ENCODE assay signal across 20 cellular contexts in genomic region chr10:133225707-133226191, GRCh38. TPM values are rescaled to one million over a fixed set of nuclear protein-coding genes. Genes with fewer than 3 reads are reported as not detected.
DNase-seq lines count a peak whose midpoint lies in the region; ATAC-seq and TF ChIP-seq lines count a peak whose summit lies in the region.
"Had no signal": no experiment of that assay in that cellular context is flagged by ENCODE, and none has a peak within 500 bp of the region (broad histone marks: within the 10 kb centered on the region; RNA-seq: fewer than 3 reads in every experiment).

No MANE protein-coding gene starts in this region.

- H3K9me3 ChIP-seq in mammary epithelial cell (replicated peaks; ENCODE audit: insufficient read depth, low read length) (no peaks in the 10 kb centered on the region), breast epithelium (no peaks in the 10 kb centered on the region)
- H3K9me3 ChIP-seq: SJCRH30 had no signal

- WGBS in mammary epithelial cell (ENCODE audit: low coverage, missing lambda C conversion rate), result 74% methylated on average over 10 of the region's 23 CpGs

- peaks cover 33% of the 10 kb centered on the region for H3K27me3 Mint-ChIP-seq in activated CD8-positive, alpha-beta T cell treated with anti-CD3 and anti-CD28 coated beads for 36 hours
- H3K27me3 Mint-ChIP-seq in memory B cell, result peaks cover 26% of the 10 kb centered on the region
- H3K27me3 Mint-ChIP-seq in stimulated activated naive CD8-positive, alpha-beta T cell treated with anti-CD3 and anti-CD28 coated beads, Interleukin-15, amount 100 ng/mL, for 72 hours, result peaks cover 80% of the 10 kb centered on the region

- intact Hi-C loops in mammary epithelial cell (cut with micrococcal nuclease), result loop anchor here (5.0 kb wide), 1 partner anchor 83 kb away; no protein-coding TSS in a partner anchor
- intact Hi-C loops in breast epithelium (cut with DNase I; ENCODE audit: low total_unique reads), result no loop called here
- intact Hi-C loops in activated CD8-positive, alpha-beta T cell treated with anti-CD3 and anti-CD28 coated beads for 36 hours (cut with micrococcal nuclease), result no loop called here

- H3K9ac ChIP-seq in mammary epithelial cell (ENCODE audit: insufficient read depth, low read length), result no peak overlapping the region

- no peak for TF ChIP-seq POLR2A in breast epithelium (IDR thresholded peaks at IDR 0.05)
- TF ChIP-seq POLR2A in erythroblast (IDR thresholded peaks at IDR 0.05; ENCODE audit: low read length), result no peak

- H3K9me3 Mint-ChIP-seq in activated CD8-positive, alpha-beta T cell treated with anti-CD3 and anti-CD28 coated beads for 36 hours, result no peaks in the 10 kb centered on the region
- H3K9me3 Mint-ChIP-seq in memory B cell, result no peaks in the 10 kb centered on the region
- H3K9me3 Mint-ChIP-seq in stimulated activated naive CD8-positive, alpha-beta T cell treated with anti-CD3 and anti-CD28 coated beads, Interleukin-15, amount 100 ng/mL, for 72 hours, result no peaks in the 10 kb centered on the region
- H3K9me3 Mint-ChIP-seq: activated naive CD4-positive, alpha-beta T cell treated with anti-CD3 and anti-CD28 coated beads, Interleukin-2, amount 50 U/mL, for 24 hours had no signal

- POLR2A ChIA-PET in activated CD8-positive, alpha-beta T cell treated with anti-CD3 and anti-CD28 coated beads for 36 hours (lab: Charles Lee), result interaction anchor here (1.2 kb wide), 1 partner anchor 11 kb away, joined by 4 read pairs; no protein-coding TSS in a partner anchor

- H2AFZ ChIP-seq in mammary epithelial cell (ENCODE audit: low read depth, low read length), result peak overlapping the region; percentile 64
- H2AFZ ChIP-seq: hepatocyte had no signal

- H3K27me3 ChIP-seq in mammary epithelial cell (ENCODE audit: insufficient read depth, low read length) (peaks cover 13% of the 10 kb centered on the region), breast epithelium (peaks cover 0 to 56% of the 10 kb centered on the region in 2 donors)
- H3K27me3 ChIP-seq: SJCRH30 had no signal

- H3K4me3 ChIP-seq in mammary epithelial cell (replicated peaks in 1 of 3; ENCODE audit: insufficient read depth in 1 of 3, low read depth in 2 of 3, low read length in 3 of 3) (no peak overlapping the region), breast epithelium (no peak overlapping the region)
- H3K4me3 ChIP-seq: hepatocyte, SJCRH30 had no signal

- peak; percentile 73 for ATAC-seq in activated CD8-positive, alpha-beta T cell treated with anti-CD3 and anti-CD28 coated beads for 36 hours
- ATAC-seq in memory B cell (ENCODE audit: low read depth), result peak; percentile 12
- ATAC-seq in stimulated activated naive CD8-positive, alpha-beta T cell treated with anti-CD3 and anti-CD28 coated beads, Interleukin-15, amount 100 ng/mL, for 72 hours, result peak; percentile 68
- ATAC-seq in HG03354 (IDR thresholded peaks at IDR 0.05; ENCODE audit: poor library complexity, severe bottlenecking, unreplicated experiment), result no peak
- ATAC-seq in GM19324 (IDR thresholded peaks at IDR 0.05; ENCODE audit: low FRiP score, unreplicated experiment), result no peak

- H3K27ac ChIP-seq in mammary epithelial cell (ENCODE audit: insufficient read depth, low read depth, low read length) (no peak overlapping the region), breast epithelium (no peak overlapping the region)
- H3K27ac ChIP-seq: hepatocyte, SJCRH30 had no signal

- H3K36me3 ChIP-seq in mammary epithelial cell (ENCODE audit: insufficient read depth, low read length), result no peaks in the 10 kb centered on the region
- no peaks in the 10 kb centered on the region for H3K36me3 ChIP-seq in breast epithelium
- H3K36me3 ChIP-seq: SJCRH30 had no signal

- no peak for TF ChIP-seq CTCF in mammary epithelial cell (conservative IDR thresholded peaks at IDR 0.05 in 1 of 2, IDR thresholded peaks at IDR 0.05 in 1 of 2; ENCODE audit: extremely low read depth in 1 of 2, insufficient read depth in 1 of 2, low read depth in 1 of 2, low read length in 2 of 2)
- no peak for TF ChIP-seq CTCF in breast epithelium (IDR thresholded peaks at IDR 0.05)
- no peak for TF ChIP-seq CTCF in activated CD8-positive, alpha-beta T cell treated with anti-CD3 and anti-CD28 coated beads for 36 hours (IDR thresholded peaks at IDR 0.05)

- H3K4me1 ChIP-seq in mammary epithelial cell (ENCODE audit: insufficient read depth, low read length), result peaks cover 5% of the 10 kb centered on the region
- peaks cover 0 to 4% of the 10 kb centered on the region in 2 donors for H3K4me1 ChIP-seq in breast epithelium
- H3K4me1 ChIP-seq: SJCRH30 had no signal

- H3K4me2 ChIP-seq in mammary epithelial cell (ENCODE audit: insufficient read depth, low read depth, low read length), result no peak overlapping the region
- H3K4me2 ChIP-seq: hepatocyte had no signal

- H3K36me3 Mint-ChIP-seq in activated CD8-positive, alpha-beta T cell treated with anti-CD3 and anti-CD28 coated beads for 36 hours (ENCODE audit: low read depth), result no peaks in the 10 kb centered on the region
- H3K36me3 Mint-ChIP-seq in memory B cell, result no peaks in the 10 kb centered on the region
- H3K36me3 Mint-ChIP-seq: activated naive CD4-positive, alpha-beta T cell treated with anti-CD3 and anti-CD28 coated beads, Interleukin-2, amount 50 U/mL, for 24 hours had no signal

- H3K4me1 Mint-ChIP-seq in activated CD8-positive, alpha-beta T cell treated with anti-CD3 and anti-CD28 coated beads for 36 hours (ENCODE audit: low read depth), result peaks cover 21% of the 10 kb centered on the region
- H3K4me1 Mint-ChIP-seq in memory B cell, result peaks cover 7% of the 10 kb centered on the region
- H3K4me1 Mint-ChIP-seq in stimulated activated naive CD8-positive, alpha-beta T cell treated with anti-CD3 and anti-CD28 coated beads, Interleukin-15, amount 100 ng/mL, for 72 hours, result peaks cover 33% of the 10 kb centered on the region

- peaks cover 2% of the 10 kb centered on the region for H4K20me1 ChIP-seq in mammary epithelial cell (ENCODE audit: insufficient read depth, low read length)

- dilution Hi-C loops in mammary epithelial cell (cut with HindIII; ENCODE audit: low sequenced_read_pairs), result no loop called here

- in situ Hi-C loops in mammary epithelial cell (cut with MboI; ENCODE audit: low sequenced_read_pairs in 2 of 2), result loop anchor here in 1 of 2 donors (25.0 kb wide), 1 partner anchor 563 kb away; no protein-coding TSS in a partner anchor

- DNase-seq in mammary epithelial cell (no peak), breast epithelium (ENCODE audit: low spot score in 2 of 2) (no peak), memory B cell (ENCODE audit: low spot score in 2 of 2) (no peak), erythroblast (lab: John Stamatoyannopoulos, UW) (no peak)
- peak; percentile 73 for DNase-seq in activated CD8-positive, alpha-beta T cell treated with anti-CD3 and anti-CD28 coated beads for 36 hours
- DNase-seq in stimulated activated naive CD8-positive, alpha-beta T cell treated with anti-CD3 and anti-CD28 coated beads, Interleukin-15, amount 100 ng/mL, for 72 hours, result peak in 1 of 2 donors; percentile 27
- DNase-seq: activated CD8-positive, alpha-beta memory T cell treated with anti-CD3 and anti-CD28 coated beads for 24 hours; effector CD8-positive, alpha-beta T cell; Kasumi-1; NCI-H1694; NCI-H345; SJCRH30; stimulated activated CD4-positive, alpha-beta T cell treated with anti-CD3 and anti-CD28 coated beads, Interleukin-15, amount 100 ng/mL, for 24 hours; T-helper 9 cell had no signal

- H3K27ac Mint-ChIP-seq in activated CD8-positive, alpha-beta T cell treated with anti-CD3 and anti-CD28 coated beads for 36 hours, result peak overlapping the region; percentile 55
- H3K27ac Mint-ChIP-seq in memory B cell, result no peak overlapping the region
- peak overlapping the region; percentile 57 to 89 for H3K27ac Mint-ChIP-seq in stimulated activated naive CD8-positive, alpha-beta T cell treated with anti-CD3 and anti-CD28 coated beads, Interleukin-15, amount 100 ng/mL, for 72 hours
- H3K27ac Mint-ChIP-seq: activated naive CD4-positive, alpha-beta T cell treated with anti-CD3 and anti-CD28 coated beads, Interleukin-2, amount 50 U/mL, for 24 hours; progenitor cell of endocrine pancreas had no signal

- H3K4me3 Mint-ChIP-seq in activated CD8-positive, alpha-beta T cell treated with anti-CD3 and anti-CD28 coated beads for 36 hours, result peak overlapping the region; percentile 20
- H3K4me3 Mint-ChIP-seq in memory B cell, result peak overlapping the region; percentile 22
- H3K4me3 Mint-ChIP-seq in stimulated activated naive CD8-positive, alpha-beta T cell treated with anti-CD3 and anti-CD28 coated beads, Interleukin-15, amount 100 ng/mL, for 72 hours, result peak overlapping the region; percentile 64 to 83
- H3K4me3 Mint-ChIP-seq: activated naive CD4-positive, alpha-beta T cell treated with anti-CD3 and anti-CD28 coated beads, Interleukin-2, amount 50 U/mL, for 24 hours had no signal

- no peaks in the 10 kb centered on the region for H3K79me2 ChIP-seq in mammary epithelial cell (ENCODE audit: insufficient read depth, low read length)
- H3K79me2 ChIP-seq: hepatocyte had no signal

- CTCF ChIA-PET in mammary epithelial cell (lab: Charles Lee; ENCODE audit: low non-redundant PET), result no interaction called here
- CTCF ChIA-PET in activated CD8-positive, alpha-beta T cell treated with anti-CD3 and anti-CD28 coated beads for 36 hours (lab: Charles Lee), result interaction anchor here (0.9 to 2.1 kb wide), 6 partner anchors 32 to 93 kb away, joined by 3 to 6 read pairs (median 4); no protein-coding TSS in a partner anchor

- no TSS peak for BruUV-seq in mammary epithelial cell (replicated peaks; lab: Mats Ljungman, UMichigan)

RNA-seq across cellular contexts. Expression of gene UTF1, which starts 4.3 kb away (rescaled TPM):
- total RNA-seq in mammary epithelial cell (not detected), breast epithelium (not detected)
- polyA plus RNA-seq in mammary epithelial cell, result not detected
- not detected for polyA minus RNA-seq in mammary epithelial cell
- not detected for total RNA-seq in activated CD8-positive, alpha-beta T cell treated with anti-CD3 and anti-CD28 coated beads for 36 hours
- total RNA-seq: hepatocyte, progenitor cell of endocrine pancreas, SJCRH30, subcutaneous adipose tissue had no signal
- polyA plus RNA-seq: hepatocyte had no signal

RNA-seq across cellular contexts. Expression of gene VENTX, which starts 11.9 kb away (rescaled TPM):
- total RNA-seq in mammary epithelial cell, result not detected
- not detected for polyA plus RNA-seq in mammary epithelial cell
- not detected for polyA minus RNA-seq in mammary epithelial cell
- 1 to 10 TPM in 1 of 3 donors, under 1 TPM in 2; 0.33 to 4.6 (median 0.73) TPM for total RNA-seq in breast epithelium
- under 1 TPM in 1 of 2 experiments, not detected in 1; 0.09 TPM for total RNA-seq in activated CD8-positive, alpha-beta T cell treated with anti-CD3 and anti-CD28 coated beads for 36 hours
- total RNA-seq: hepatocyte had no signal
- polyA plus RNA-seq: hepatocyte had no signal

RNA-seq across cellular contexts. Expression of gene ADAM8, which starts 50.9 kb away (rescaled TPM):
- total RNA-seq in mammary epithelial cell, result 10 to 100 TPM in 1 of 2 donors, under 1 TPM in 1; 0.33 to 46.1 TPM
- 9.9 TPM for polyA plus RNA-seq in mammary epithelial cell
- 31.1 TPM for polyA minus RNA-seq in mammary epithelial cell
- 1 to 10 TPM; 4.6 to 6.6 (median 5.0) TPM for total RNA-seq in breast epithelium
- total RNA-seq in activated CD8-positive, alpha-beta T cell treated with anti-CD3 and anti-CD28 coated beads for 36 hours, result 100 to 1,000 TPM; 106 to 115 TPM

Comparison
In these comparisons a context has a peak if more than half of its experiments do, and no peak if none do; other contexts are left out.
1. ATAC-seq: peak in activated CD8-positive, alpha-beta T cell treated with anti-CD3 and anti-CD28 coated beads for 36 hours (single experiment), memory B cell (single experiment) and stimulated activated naive CD8-positive, alpha-beta T cell treated with anti-CD3 and anti-CD28 coated beads, Interleukin-15, amount 100 ng/mL, for 72 hours (single experiment); none in HG03354 (single experiment) and GM19324 (single experiment).
2. H3K4me3 Mint-ChIP-seq: peak in every context shown above with its lines; median percentile 74 in stimulated activated naive CD8-positive, alpha-beta T cell treated with anti-CD3 and anti-CD28 coated beads, Interleukin-15, amount 100 ng/mL, for 72 hours; 22 in memory B cell; 20 in activated CD8-positive, alpha-beta T cell treated with anti-CD3 and anti-CD28 coated beads for 36 hours.